Comparison of ENCODE assay signal across 19 cellular contexts in the genomic region with DNA sequence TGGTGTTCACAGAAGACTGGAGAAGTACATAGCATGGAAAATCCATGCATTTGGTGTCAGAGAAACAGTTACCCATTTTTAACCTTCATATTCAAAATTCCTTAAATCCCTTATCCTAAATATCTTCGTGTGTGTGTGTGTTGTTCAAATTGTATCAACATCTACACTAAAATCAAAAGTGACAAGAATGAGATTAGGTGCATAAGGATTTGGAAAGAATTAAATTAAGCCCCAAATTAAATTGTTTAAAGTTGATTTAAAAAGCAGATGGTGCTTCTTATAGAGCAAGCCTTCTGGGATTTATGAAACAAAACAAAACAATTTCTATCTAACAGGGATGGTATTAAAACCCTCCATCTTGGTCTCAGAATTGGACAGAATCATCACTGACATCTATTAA. TPM values are rescaled to one million over a fixed set of nuclear protein-coding genes. Genes with fewer than 3 reads are reported as not detected.
DNase-seq lines count a peak whose midpoint lies in the region; ATAC-seq and TF ChIP-seq lines count a peak whose summit lies in the region.
"Had no signal": no experiment of that assay in that cellular context is flagged by ENCODE, and none has a peak within 500 bp of the region (broad histone marks: within the 10 kb centered on the region; RNA-seq: fewer than 3 reads in every experiment).

No MANE protein-coding gene starts in this region.

- H3K9ac ChIP-seq in mucosa of rectum (ENCODE audit: low read depth in 1 of 2, low read length in 2 of 2) = no peak overlapping the region
- H3K9ac ChIP-seq: BLaER1, GM23248 had no signal

- DNase-seq in Peyer's patch (no peak), SHP77 treated with DMSO at 0.1 percent for 48 hours (lab: John Stamatoyannopoulos, UW) (no peak), AG08395 (ENCODE audit: low spot score) (no peak), NCI-H2227 (lab: John Stamatoyannopoulos, UW; ENCODE audit: unreplicated experiment) (no peak), NCI-H1694 (lab: John Stamatoyannopoulos, UW) (no peak)
- DNase-seq: Caco-2; CD4-positive, CD25-positive, alpha-beta regulatory T cell; CD8-positive, alpha-beta T cell; DMS153; DND-41; GM23248; H7; HCEC 1CT had no signal

- no peak for TF ChIP-seq CTCF in Peyer's patch (IDR thresholded peaks at IDR 0.05)

- H3K27ac ChIP-seq in Peyer's patch = peak overlapping the region in 3 of 4 donors; percentile 23 to 81 (median 78)
- peak overlapping the region; percentile 43 to 74 for H3K27ac ChIP-seq in mucosa of rectum (ENCODE audit: low read depth in 2 of 2, low read length in 2 of 2)
- H3K27ac ChIP-seq: BLaER1, C4-2B, GM23248 had no signal

- H3K4me1 ChIP-seq in Peyer's patch (peaks cover 0 to 7% (median 0%) of the 10 kb centered on the region in 4 donors), mucosa of rectum (ENCODE audit: control insufficient read depth in 2 of 2, insufficient read depth in 2 of 2, low read length in 2 of 2) (peaks cover 16 to 40% of the 10 kb centered on the region in 2 donors)

- H3K27me3 ChIP-seq in Peyer's patch (no peaks in the 10 kb centered on the region), mucosa of rectum (ENCODE audit: control insufficient read depth in 2 of 2, insufficient read depth in 2 of 2, low read length in 2 of 2) (no peaks in the 10 kb centered on the region)
- H3K27me3 ChIP-seq: BLaER1 had no signal

- TF ChIP-seq POLR2A in Peyer's patch (IDR thresholded peaks at IDR 0.05) = no peak

- H3K36me3 ChIP-seq in Peyer's patch (no peaks in the 10 kb centered on the region), mucosa of rectum (ENCODE audit: control insufficient read depth in 2 of 2, insufficient read depth in 2 of 2, low read length in 2 of 2) (no peaks in the 10 kb centered on the region)
- H3K36me3 ChIP-seq: BLaER1 had no signal

- ATAC-seq in SK-N-SH treated with all-trans-retinoic acid at 6 μM for 48 hours = no peak
- ATAC-seq: CD8-positive, alpha-beta T cell had no signal

- H3K9me3 ChIP-seq in Peyer's patch (no peaks in the 10 kb centered on the region), mucosa of rectum (ENCODE audit: control insufficient read depth in 2 of 2, low read length in 2 of 2) (no peaks in the 10 kb centered on the region)
- H3K9me3 ChIP-seq: Caco-2 had no signal

- H3K4me3 ChIP-seq in Peyer's patch (no peak overlapping the region), mucosa of rectum (ENCODE audit: low read length in 2 of 2) (no peak overlapping the region)
- H3K4me3 ChIP-seq: BLaER1, GM23248 had no signal

TF ChIP-seq in SK-N-SH treated with all-trans-retinoic acid at 6 μM for 48 hours, 23 proteins besides CTCF, POLR2A, EP300 and RAD21:
- peak; percentile 30; the same call in 1 of the 2 replicates for TF ChIP-seq ISL1 (CRISPR knock-in tag; IDR thresholded peaks at IDR 0.05)
- TF ChIP-seq TCF4 (CRISPR knock-in tag; IDR thresholded peaks at IDR 0.05; ENCODE audit: borderline replicate concordance) = peak; percentile 89
- TF ChIP-seq ZFP3 (CRISPR knock-in tag; IDR thresholded peaks at IDR 0.05) = no peak
- no peak for TF ChIP-seq ZNF8 (CRISPR knock-in tag; IDR thresholded peaks at IDR 0.05)
- TF ChIP-seq CSDC2 (CRISPR knock-in tag; IDR thresholded peaks at IDR 0.05) = no peak
- TF ChIP-seq, protein P1, sequence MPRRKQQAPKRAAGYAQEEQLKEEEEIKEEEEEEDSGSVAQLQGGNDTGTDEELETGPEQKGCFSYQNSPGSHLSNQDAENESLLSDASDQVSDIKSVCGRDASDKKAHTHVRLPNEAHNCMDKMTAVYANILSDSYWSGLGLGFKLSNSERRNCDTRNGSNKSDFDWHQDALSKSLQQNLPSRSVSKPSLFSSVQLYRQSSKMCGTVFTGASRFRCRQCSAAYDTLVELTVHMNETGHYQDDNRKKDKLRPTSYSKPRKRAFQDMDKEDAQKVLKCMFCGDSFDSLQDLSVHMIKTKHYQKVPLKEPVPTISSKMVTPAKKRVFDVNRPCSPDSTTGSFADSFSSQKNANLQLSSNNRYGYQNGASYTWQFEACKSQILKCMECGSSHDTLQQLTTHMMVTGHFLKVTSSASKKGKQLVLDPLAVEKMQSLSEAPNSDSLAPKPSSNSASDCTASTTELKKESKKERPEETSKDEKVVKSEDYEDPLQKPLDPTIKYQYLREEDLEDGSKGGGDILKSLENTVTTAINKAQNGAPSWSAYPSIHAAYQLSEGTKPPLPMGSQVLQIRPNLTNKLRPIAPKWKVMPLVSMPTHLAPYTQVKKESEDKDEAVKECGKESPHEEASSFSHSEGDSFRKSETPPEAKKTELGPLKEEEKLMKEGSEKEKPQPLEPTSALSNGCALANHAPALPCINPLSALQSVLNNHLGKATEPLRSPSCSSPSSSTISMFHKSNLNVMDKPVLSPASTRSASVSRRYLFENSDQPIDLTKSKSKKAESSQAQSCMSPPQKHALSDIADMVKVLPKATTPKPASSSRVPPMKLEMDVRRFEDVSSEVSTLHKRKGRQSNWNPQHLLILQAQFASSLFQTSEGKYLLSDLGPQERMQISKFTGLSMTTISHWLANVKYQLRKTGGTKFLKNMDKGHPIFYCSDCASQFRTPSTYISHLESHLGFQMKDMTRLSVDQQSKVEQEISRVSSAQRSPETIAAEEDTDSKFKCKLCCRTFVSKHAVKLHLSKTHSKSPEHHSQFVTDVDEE (CRISPR knock-in tag; IDR thresholded peaks at IDR 0.05) = peak; percentile 75; the same call in 1 of the 2 replicates
- TF ChIP-seq ZNF70 (CRISPR knock-in tag; IDR thresholded peaks at IDR 0.05) = no peak
- TF ChIP-seq, protein P2, sequence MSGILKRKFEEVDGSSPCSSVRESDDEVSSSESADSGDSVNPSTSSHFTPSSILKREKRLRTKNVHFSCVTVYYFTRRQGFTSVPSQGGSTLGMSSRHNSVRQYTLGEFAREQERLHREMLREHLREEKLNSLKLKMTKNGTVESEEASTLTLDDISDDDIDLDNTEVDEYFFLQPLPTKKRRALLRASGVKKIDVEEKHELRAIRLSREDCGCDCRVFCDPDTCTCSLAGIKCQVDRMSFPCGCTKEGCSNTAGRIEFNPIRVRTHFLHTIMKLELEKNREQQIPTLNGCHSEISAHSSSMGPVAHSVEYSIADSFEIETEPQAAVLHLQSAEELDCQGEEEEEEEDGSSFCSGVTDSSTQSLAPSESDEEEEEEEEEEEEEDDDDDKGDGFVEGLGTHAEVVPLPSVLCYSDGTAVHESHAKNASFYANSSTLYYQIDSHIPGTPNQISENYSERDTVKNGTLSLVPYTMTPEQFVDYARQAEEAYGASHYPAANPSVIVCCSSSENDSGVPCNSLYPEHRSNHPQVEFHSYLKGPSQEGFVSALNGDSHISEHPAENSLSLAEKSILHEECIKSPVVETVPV (CRISPR knock-in tag; IDR thresholded peaks at IDR 0.05) = no peak
- TF ChIP-seq ARNTL (CRISPR knock-in tag; IDR thresholded peaks at IDR 0.05; ENCODE audit: borderline replicate concordance, low read depth) = no peak

RNA-seq across cellular contexts. Expression of gene RSPH1, which starts 4.7 kb away (rescaled TPM):
- total RNA-seq in Peyer's patch = 10 to 100 TPM in 1 of 4 donors, 1 to 10 TPM in 3; 2.5 to 11.0 (median 6.7) TPM
- total RNA-seq: A172, H1, H7 had no signal

RNA-seq across cellular contexts. Expression of gene SLC37A1, which starts 22.3 kb away (rescaled TPM):
- total RNA-seq in Peyer's patch = 100 to 1,000 TPM in 3 of 4 donors, 10 to 100 TPM in 1; 66.0 to 249 (median 195) TPM
- total RNA-seq: GM23248 had no signal
